Comparison of ENCODE assay signal across 16 cellular contexts in genomic region chr7:16411391-16411790, GRCh38. TPM values are rescaled to one million over a fixed set of nuclear protein-coding genes. Genes with fewer than 3 reads are reported as not detected.
A peak's percentile ranks its signal among the peaks of the same experiment; 100 is the strongest.
DNase-seq lines count a peak whose midpoint lies in the region; ATAC-seq, FAIRE-seq and TF ChIP-seq lines count a peak whose summit lies in the region.
"Had no signal": no experiment of that assay in that cellular context is flagged by ENCODE, and none has a peak within 500 bp of the region (broad histone marks: within the 10 kb centered on the region; RNA-seq: fewer than 3 reads in every experiment).

No MANE protein-coding gene starts in this region.

- FAIRE-seq in bronchial epithelial cell (lab: Jason Lieb, UNC) = no peak

- no peaks in the 10 kb centered on the region for H3K36me3 ChIP-seq in bronchial epithelial cell (ENCODE audit: control insufficient read depth, insufficient read depth, low read length)

- H3K4me3 ChIP-seq in bronchial epithelial cell (ENCODE audit: low read depth, low read length) = no peak overlapping the region
- H3K4me3 ChIP-seq: PC-9 had no signal

- no peaks in the 10 kb centered on the region for H3K27me3 ChIP-seq in bronchial epithelial cell (ENCODE audit: control insufficient read depth, insufficient read depth, low read length)

- DNase-seq in ELR (ENCODE audit: low read depth) (peak; percentile 64), NCI-H460 (ENCODE audit: extremely low read depth, low read depth) (peak; percentile 31), bronchial epithelial cell (ENCODE audit: low read depth) (peak; percentile 90), kidney tubule cell (ENCODE audit: low spot score) (peak; percentile 65), HuH-7 (ENCODE audit: low spot score) (no peak), NOMO-1 treated with DMSO at 0.1 percent for 48 hours (lab: John Stamatoyannopoulos, UW; ENCODE audit: unreplicated experiment) (no peak)
- no peak for DNase-seq in activated CD4-positive, alpha-beta T cell treated with anti-CD3 and anti-CD28 coated beads for 4 hours
- DNase-seq: ACHN; CD4-positive, CD25-positive, alpha-beta regulatory T cell; GDM1; GOT3; NCI-H1048; SHP77 had no signal

- no peak for ATAC-seq in HG03469 (IDR thresholded peaks at IDR 0.05; ENCODE audit: unreplicated experiment)

- no peak for TF ChIP-seq CTCF in bronchial epithelial cell (IDR thresholded peaks at IDR 0.05; ENCODE audit: insufficient read depth, low read length, severe bottlenecking)

RNA-seq across cellular contexts. Expression of gene CRPPA, which starts 9.9 kb away (rescaled TPM):
- total RNA-seq in NCI-H460 (2014; rRNA removed; shearing (Covaris generic)) = 0.38 and 0.84 TPM in 2 replicates
- polyA plus RNA-seq in NCI-H460 (2014; cell fraction: nucleus; rRNA removed) = 0.04 and 0.11 TPM in 2 replicates
- total RNA-seq in bronchial epithelial cell = 0.26 and 0.64 TPM in 2 replicates

RNA-seq across cellular contexts. Expression of gene SOSTDC1, which starts 54.1 kb away (rescaled TPM):
- total RNA-seq in NCI-H460 (2014; rRNA removed; shearing (Covaris generic)) = 0.10 TPM in 1 of 2 replicates, not detected in the other
- 0.21 TPM in 1 of 2 replicates, not detected in the other for polyA plus RNA-seq in NCI-H460 (2014; cell fraction: nucleus; rRNA removed)
- total RNA-seq in bronchial epithelial cell = not detected in 2 replicates
- total RNA-seq: CD4-positive, CD25-positive, alpha-beta regulatory T cell; PC-9 had no signal
- polyA plus RNA-seq: CD4-positive, CD25-positive, alpha-beta regulatory T cell; IgD-negative memory B cell had no signal

Comparison
In these comparisons a context has a peak if more than half of its experiments do, and no peak if none do; other contexts are left out.
1. DNase-seq: peak in ELR (single experiment), NCI-H460 (single experiment), bronchial epithelial cell (single experiment) and kidney tubule cell (single experiment); none in activated CD4-positive, alpha-beta T cell treated with anti-CD3 and anti-CD28 coated beads for 4 hours (0 of 2), HuH-7 (single experiment) and NOMO-1 treated with DMSO at 0.1 percent for 48 hours (single experiment).